Comparison of ENCODE assay signal across 8 cellular contexts in genomic region chr1:236159704-236160539, GRCh38. TPM values are rescaled to one million over a fixed set of nuclear protein-coding genes. Genes with fewer than 3 reads are reported as not detected.
DNase-seq lines count a peak whose midpoint lies in the region; ATAC-seq lines count a peak whose summit lies in the region.

No MANE protein-coding gene starts in this region.

- peak overlapping the region; percentile 82 for H3K27ac Mint-ChIP-seq in activated CD8-positive, alpha-beta memory T cell treated with anti-CD3 and anti-CD28 coated beads, Interleukin-2, amount 10 ng/mL, durations not matched to agents 7 days and 5 days
- H3K27ac Mint-ChIP-seq in T-cell = no peak overlapping the region
- no peak overlapping the region for H3K27ac Mint-ChIP-seq in stimulated activated naive CD8-positive, alpha-beta T cell treated with anti-CD3 and anti-CD28 coated beads, Interleukin-15, amount 100 ng/mL, for 72 hours

- peak; percentile 63 for DNase-seq in activated CD8-positive, alpha-beta memory T cell treated with anti-CD3 and anti-CD28 coated beads, Interleukin-2, amount 10 ng/mL, durations not matched to agents 7 days and 5 days
- DNase-seq in activated CD8-positive, alpha-beta memory T cell treated with anti-CD3 and anti-CD28 coated beads, Interleukin-2, amount 50 U/mL, for 4 hours = no peak
- DNase-seq in T-cell (no peak), DMS79 (lab: John Stamatoyannopoulos, UW) (no peak)
- DNase-seq in stimulated activated naive CD8-positive, alpha-beta T cell treated with anti-CD3 and anti-CD28 coated beads, Interleukin-15, amount 100 ng/mL, for 72 hours = no peak
- no peak for DNase-seq in activated naive CD4-positive, alpha-beta T cell treated with anti-CD3 and anti-CD28 coated beads, Interleukin-2, amount 50 U/mL, for 16 hours
- no peak for DNase-seq in central memory CD4-positive, alpha-beta T cell

- peaks cover 65% of the 10 kb centered on the region for H3K4me1 Mint-ChIP-seq in activated CD8-positive, alpha-beta memory T cell treated with anti-CD3 and anti-CD28 coated beads, Interleukin-2, amount 10 ng/mL, durations not matched to agents 7 days and 5 days
- H3K4me1 Mint-ChIP-seq in T-cell = peaks cover 28 to 46% (median 39%) of the 10 kb centered on the region in 3 donors
- peaks cover 43% of the 10 kb centered on the region for H3K4me1 Mint-ChIP-seq in stimulated activated naive CD8-positive, alpha-beta T cell treated with anti-CD3 and anti-CD28 coated beads, Interleukin-15, amount 100 ng/mL, for 72 hours

- ATAC-seq in activated CD8-positive, alpha-beta memory T cell treated with anti-CD3 and anti-CD28 coated beads, Interleukin-2, amount 10 ng/mL, durations not matched to agents 7 days and 5 days = peak; percentile 43
- ATAC-seq in HG02840 (IDR thresholded peaks at IDR 0.05; ENCODE audit: low FRiP score, unreplicated experiment) = peak; percentile 40
- ATAC-seq in T-cell (replicated peaks in 1 of 4) = peak in 1 of 4 experiments; percentile 23
- ATAC-seq in stimulated activated naive CD8-positive, alpha-beta T cell treated with anti-CD3 and anti-CD28 coated beads, Interleukin-15, amount 100 ng/mL, for 72 hours = peak; percentile 51

- peaks cover 11% of the 10 kb centered on the region for H3K9me3 Mint-ChIP-seq in activated CD8-positive, alpha-beta memory T cell treated with anti-CD3 and anti-CD28 coated beads, Interleukin-2, amount 10 ng/mL, durations not matched to agents 7 days and 5 days (ENCODE audit: low read depth)
- H3K9me3 Mint-ChIP-seq in T-cell = peaks cover 10 to 17% (median 11%) of the 10 kb centered on the region in 3 donors
- H3K9me3 Mint-ChIP-seq in stimulated activated naive CD8-positive, alpha-beta T cell treated with anti-CD3 and anti-CD28 coated beads, Interleukin-15, amount 100 ng/mL, for 72 hours = peaks cover 19 to 20% of the 10 kb centered on the region in 2 donors

- peaks cover 5% of the 10 kb centered on the region for H3K27me3 Mint-ChIP-seq in activated CD8-positive, alpha-beta memory T cell treated with anti-CD3 and anti-CD28 coated beads, Interleukin-2, amount 10 ng/mL, durations not matched to agents 7 days and 5 days
- no peaks in the 10 kb centered on the region for H3K27me3 Mint-ChIP-seq in T-cell
- H3K27me3 Mint-ChIP-seq in stimulated activated naive CD8-positive, alpha-beta T cell treated with anti-CD3 and anti-CD28 coated beads, Interleukin-15, amount 100 ng/mL, for 72 hours = no peaks in the 10 kb centered on the region

- peak overlapping the region; percentile 52 for H3K4me3 Mint-ChIP-seq in activated CD8-positive, alpha-beta memory T cell treated with anti-CD3 and anti-CD28 coated beads, Interleukin-2, amount 10 ng/mL, durations not matched to agents 7 days and 5 days
- H3K4me3 Mint-ChIP-seq in T-cell = peak overlapping the region; percentile 9 to 45 (median 26)
- no peak overlapping the region for H3K4me3 Mint-ChIP-seq in stimulated activated naive CD8-positive, alpha-beta T cell treated with anti-CD3 and anti-CD28 coated beads, Interleukin-15, amount 100 ng/mL, for 72 hours

- CTCF ChIA-PET in activated CD8-positive, alpha-beta memory T cell treated with anti-CD3 and anti-CD28 coated beads, Interleukin-2, amount 10 ng/mL, durations not matched to agents 7 days and 5 days (lab: Charles Lee) = interaction anchor here (1.1 kb wide), 1 partner anchor 13 kb away, joined by 4 read pairs; no protein-coding TSS in a partner anchor
- CTCF ChIA-PET in T-cell (lab: Charles Lee) = no interaction called here

- POLR2A ChIA-PET in T-cell (lab: Charles Lee) = no interaction called here

- peaks cover 33% of the 10 kb centered on the region for H3K36me3 Mint-ChIP-seq in activated CD8-positive, alpha-beta memory T cell treated with anti-CD3 and anti-CD28 coated beads, Interleukin-2, amount 10 ng/mL, durations not matched to agents 7 days and 5 days
- peaks cover 36% of the 10 kb centered on the region for H3K36me3 Mint-ChIP-seq in T-cell

RNA-seq across cellular contexts. Expression of gene GPR137B, which starts 17.6 kb away (rescaled TPM):
- 1 to 10 TPM; 6.3 to 9.7 TPM for total RNA-seq in activated CD8-positive, alpha-beta memory T cell treated with anti-CD3 and anti-CD28 coated beads, Interleukin-2, amount 10 ng/mL, durations not matched to agents 7 days and 5 days
- 10 to 100 TPM; 11.2 to 16.1 (median 12.2) TPM for total RNA-seq in T-cell

Comparison
In these comparisons a context has a peak if more than half of its experiments do, and no peak if none do; other contexts are left out.
1. H3K4me3 Mint-ChIP-seq: peak in activated CD8-positive, alpha-beta memory T cell treated with anti-CD3 and anti-CD28 coated beads, Interleukin-2, amount 10 ng/mL, durations not matched to agents 7 days and 5 days (single experiment) and T-cell (3 of 3); none in stimulated activated naive CD8-positive, alpha-beta T cell treated with anti-CD3 and anti-CD28 coated beads, Interleukin-15, amount 100 ng/mL, for 72 hours (0 of 2).